In genomic region chr5:77644443-77645157, GRCh38 we compare ENCODE assay signal across 8 cellular contexts. TPM values are rescaled to one million over a fixed set of nuclear protein-coding genes. Genes with fewer than 3 reads are reported as not detected.
A peak's percentile ranks its signal among the peaks of the same experiment; 100 is the strongest.
DNase-seq lines count a peak whose midpoint lies in the region; ATAC-seq and TF ChIP-seq lines count a peak whose summit lies in the region.

No MANE protein-coding gene starts in this region.

- H2AFZ ChIP-seq in smooth muscle cell (ENCODE audit: low read depth) = no peak overlapping the region

- no peaks in the 10 kb centered on the region for H3K9me3 ChIP-seq in smooth muscle cell (replicated peaks; ENCODE audit: low read depth)

- peak overlapping the region; percentile 52 for H3K4me3 Mint-ChIP-seq in dendritic cell treated with granulocyte-macrophage colony-stimulating factor and Interleukin-4, amounts not matched to agents 40 ng/mL and 50 ng/mL, for 4 days

- H3K79me2 ChIP-seq in smooth muscle cell (ENCODE audit: low read depth) = no peaks in the 10 kb centered on the region

- peaks cover 96% of the 10 kb centered on the region for H3K27me3 Mint-ChIP-seq in dendritic cell treated with granulocyte-macrophage colony-stimulating factor and Interleukin-4, amounts not matched to agents 40 ng/mL and 50 ng/mL, for 4 days

- DNase-seq in activated CD4-positive, alpha-beta T cell treated with anti-CD3 and anti-CD28 coated beads for 48 hours = peak; percentile 20
- DNase-seq in activated CD4-positive, alpha-beta T cell treated with anti-CD3 and anti-CD28 coated beads, Interleukin-2, amount 50 U/mL, for 1 hour = no peak
- DNase-seq in NB4 (ENCODE audit: low read depth) (peak; percentile 39), smooth muscle cell (lab: John Stamatoyannopoulos, UW; ENCODE audit: unreplicated experiment) (no peak), anterior cingulate cortex (lab: John Stamatoyannopoulos, UW) (no peak), cerebellar nuclear complex (lab: John Stamatoyannopoulos, UW) (no peak)

- intact Hi-C loops in dendritic cell treated with granulocyte-macrophage colony-stimulating factor and Interleukin-4, amounts not matched to agents 40 ng/mL and 50 ng/mL, for 4 days (cut with micrococcal nuclease) = loop anchor here (10.0 kb wide), 1 partner anchor 220 kb away; no protein-coding TSS in a partner anchor

- no peak overlapping the region for H3K27ac Mint-ChIP-seq in dendritic cell treated with granulocyte-macrophage colony-stimulating factor and Interleukin-4, amounts not matched to agents 40 ng/mL and 50 ng/mL, for 4 days

- H4K20me1 ChIP-seq in smooth muscle cell (ENCODE audit: low read depth) = no peaks in the 10 kb centered on the region

- peak overlapping the region; percentile 91 for H3K4me2 ChIP-seq in smooth muscle cell

- no peak overlapping the region for H3K27ac ChIP-seq in smooth muscle cell (ENCODE audit: low read depth)

- H3K36me3 ChIP-seq in smooth muscle cell (ENCODE audit: low read depth) = no peaks in the 10 kb centered on the region

- 3% methylated on average over 31 of the region's 31 CpGs for WGBS in smooth muscle cell (ENCODE audit: low lambda C conversion rate)

- TF ChIP-seq CTCF in NB4 (IDR thresholded peaks at IDR 0.05; ENCODE audit: low read depth, low read length) (no peak), smooth muscle cell (IDR thresholded peaks at IDR 0.05; ENCODE audit: borderline replicate concordance, insufficient read depth, poor library complexity, severe bottlenecking) (no peak)

- H3F3A ChIP-seq in smooth muscle cell (ENCODE audit: low read depth) = no peaks in the 10 kb centered on the region

- no peak for TF ChIP-seq POLR2A in NB4 (IDR thresholded peaks at IDR 0.05; ENCODE audit: extremely low read depth, insufficient read length)

- H3K9me3 Mint-ChIP-seq in dendritic cell treated with granulocyte-macrophage colony-stimulating factor and Interleukin-4, amounts not matched to agents 40 ng/mL and 50 ng/mL, for 4 days = no peaks in the 10 kb centered on the region

- no peak for ATAC-seq in HG03378 (IDR thresholded peaks at IDR 0.05; ENCODE audit: unreplicated experiment)

- H3K4me3 ChIP-seq in NB4 (ENCODE audit: low read depth, low read length) (peak overlapping the region; percentile 37), smooth muscle cell (peak overlapping the region; percentile 29)

- H3K27me3 ChIP-seq in smooth muscle cell (ENCODE audit: low read depth) = peaks cover 100% of the 10 kb centered on the region

- peaks cover 38% of the 10 kb centered on the region for H3K4me1 Mint-ChIP-seq in dendritic cell treated with granulocyte-macrophage colony-stimulating factor and Interleukin-4, amounts not matched to agents 40 ng/mL and 50 ng/mL, for 4 days (ENCODE audit: low read depth)

- H3K36me3 Mint-ChIP-seq in dendritic cell treated with granulocyte-macrophage colony-stimulating factor and Interleukin-4, amounts not matched to agents 40 ng/mL and 50 ng/mL, for 4 days (ENCODE audit: low read depth) = no peaks in the 10 kb centered on the region

- no peak overlapping the region for H3K9ac ChIP-seq in smooth muscle cell (ENCODE audit: low read depth)

- H3K4me1 ChIP-seq in smooth muscle cell (ENCODE audit: low read depth) = peaks cover 23% of the 10 kb centered on the region

RNA-seq across cellular contexts. Expression of gene OTP, which starts 6.1 kb away (rescaled TPM):
- total RNA-seq in smooth muscle cell = not detected in 2 replicates
- polyA plus RNA-seq in smooth muscle cell = not detected in 2 replicates

Comparison
In these comparisons a context has a peak if more than half of its experiments do, and no peak if none do; other contexts are left out.
1. DNase-seq: peak in activated CD4-positive, alpha-beta T cell treated with anti-CD3 and anti-CD28 coated beads for 48 hours (single experiment) and NB4 (single experiment); none in activated CD4-positive, alpha-beta T cell treated with anti-CD3 and anti-CD28 coated beads, Interleukin-2, amount 50 U/mL, for 1 hour (single experiment), smooth muscle cell (single experiment), anterior cingulate cortex (0 of 58) and cerebellar nuclear complex (0 of 2).